ENCODE assay signal across 25 cellular contexts in genomic region chr9:18800579-18800978, GRCh38.
"Had no signal": no experiment of that assay in that cellular context is flagged by ENCODE, and none has a peak within 500 bp of the region (broad histone marks: within the 10 kb centered on the region; RNA-seq: fewer than 3 reads in every experiment).

No MANE protein-coding gene starts in this region.

- H3K4me1 ChIP-seq: psoas muscle, right lobe of liver, spleen, testis, upper lobe of right lung had no signal

- H3K9me3 Mint-ChIP-seq: endodermal cell; stimulated activated naive CD8-positive, alpha-beta T cell treated with anti-CD3 and anti-CD28 coated beads, Interleukin-15, amount 100 ng/mL, for 72 hours had no signal

- H3K27ac ChIP-seq: coronary artery, heart left ventricle, neutrophil, psoas muscle, right lobe of liver, spleen, testis, upper lobe of right lung had no signal

- H3K4me3 Mint-ChIP-seq: endodermal cell; naive thymus-derived CD8-positive, alpha-beta T cell; stimulated activated naive B cell treated with anti-CD40 and anti-IgM and Interleukin-4, amounts not matched to agents 10 μg/mL and 1 μg/mL and 100 μg/mL, for 72 hours; stimulated activated naive CD8-positive, alpha-beta T cell treated with anti-CD3 and anti-CD28 coated beads, Interleukin-15, amount 100 ng/mL, for 72 hours had no signal

- H3K36me3 ChIP-seq: neutrophil, right lobe of liver, spleen, tibial nerve, upper lobe of right lung had no signal

- H3K27me3 Mint-ChIP-seq: stimulated activated naive CD8-positive, alpha-beta T cell treated with anti-CD3 and anti-CD28 coated beads, Interleukin-15, amount 100 ng/mL, for 72 hours had no signal

- H3K9me3 ChIP-seq: neutrophil, psoas muscle, right lobe of liver, testis, tibial nerve, upper lobe of right lung had no signal

- H3K4me1 Mint-ChIP-seq: naive thymus-derived CD8-positive, alpha-beta T cell; stimulated activated naive B cell treated with anti-CD40 and anti-IgM and Interleukin-4, amounts not matched to agents 10 μg/mL and 1 μg/mL and 100 μg/mL, for 72 hours; stimulated activated naive CD8-positive, alpha-beta T cell treated with anti-CD3 and anti-CD28 coated beads, Interleukin-15, amount 100 ng/mL, for 72 hours had no signal

- DNase-seq: effector CD4-positive, alpha-beta T cell; endodermal cell; erythroblast; heart left ventricle; hippocampal formation; left colon; left ventricle myocardium superior; mesenchymal stem cell; naive thymus-derived CD8-positive, alpha-beta T cell; psoas muscle; right lobe of liver; spleen; stimulated activated CD4-positive, alpha-beta T cell treated with anti-CD3 and anti-CD28 coated beads, Interleukin-15, amount 100 ng/mL, for 24 hours; stimulated activated CD4-positive, alpha-beta T cell treated with anti-CD3 and anti-CD28 coated beads, Interleukin-1b, Interleukin-23, amount 100 ng/mL, for 48 hours; stimulated activated CD4-positive, alpha-beta T cell treated with anti-CD3 and anti-CD28 coated beads, Interleukin-4, amount 100 ng/mL, for 4 hours; stimulated activated naive B cell treated with anti-CD40 and anti-IgM and Interleukin-4, amounts not matched to agents 10 μg/mL and 1 μg/mL and 100 μg/mL, for 72 hours; stimulated activated naive CD8-positive, alpha-beta T cell treated with anti-CD3 and anti-CD28 coated beads, Interleukin-15, amount 100 ng/mL, for 72 hours; testis; upper lobe of right lung had no signal

- H3K27me3 ChIP-seq: heart left ventricle, neutrophil, right lobe of liver, spleen, testis, tibial nerve, upper lobe of right lung had no signal

- H3K36me3 Mint-ChIP-seq: stimulated activated naive B cell treated with anti-CD40 and anti-IgM and Interleukin-4, amounts not matched to agents 10 μg/mL and 1 μg/mL and 100 μg/mL, for 72 hours had no signal

- H3K4me3 ChIP-seq: coronary artery, heart left ventricle, lung, psoas muscle, right lobe of liver, spleen, testis, tibial nerve, upper lobe of right lung had no signal

- FAIRE-seq: endothelial cell of umbilical vein, frontal cortex had no signal

- ATAC-seq: heart left ventricle; left colon; left ventricle myocardium superior; naive thymus-derived CD8-positive, alpha-beta T cell; psoas muscle; right lobe of liver; stimulated activated naive B cell treated with anti-CD40 and anti-IgM and Interleukin-4, amounts not matched to agents 10 μg/mL and 1 μg/mL and 100 μg/mL, for 72 hours; stimulated activated naive CD8-positive, alpha-beta T cell treated with anti-CD3 and anti-CD28 coated beads, Interleukin-15, amount 100 ng/mL, for 72 hours; upper lobe of right lung had no signal

- H3K27ac Mint-ChIP-seq: endodermal cell; naive thymus-derived CD8-positive, alpha-beta T cell; stimulated activated naive B cell treated with anti-CD40 and anti-IgM and Interleukin-4, amounts not matched to agents 10 μg/mL and 1 μg/mL and 100 μg/mL, for 72 hours; stimulated activated naive CD8-positive, alpha-beta T cell treated with anti-CD3 and anti-CD28 coated beads, Interleukin-15, amount 100 ng/mL, for 72 hours had no signal
